ENCODE assay signal across 8 cellular contexts in the genomic region with DNA sequence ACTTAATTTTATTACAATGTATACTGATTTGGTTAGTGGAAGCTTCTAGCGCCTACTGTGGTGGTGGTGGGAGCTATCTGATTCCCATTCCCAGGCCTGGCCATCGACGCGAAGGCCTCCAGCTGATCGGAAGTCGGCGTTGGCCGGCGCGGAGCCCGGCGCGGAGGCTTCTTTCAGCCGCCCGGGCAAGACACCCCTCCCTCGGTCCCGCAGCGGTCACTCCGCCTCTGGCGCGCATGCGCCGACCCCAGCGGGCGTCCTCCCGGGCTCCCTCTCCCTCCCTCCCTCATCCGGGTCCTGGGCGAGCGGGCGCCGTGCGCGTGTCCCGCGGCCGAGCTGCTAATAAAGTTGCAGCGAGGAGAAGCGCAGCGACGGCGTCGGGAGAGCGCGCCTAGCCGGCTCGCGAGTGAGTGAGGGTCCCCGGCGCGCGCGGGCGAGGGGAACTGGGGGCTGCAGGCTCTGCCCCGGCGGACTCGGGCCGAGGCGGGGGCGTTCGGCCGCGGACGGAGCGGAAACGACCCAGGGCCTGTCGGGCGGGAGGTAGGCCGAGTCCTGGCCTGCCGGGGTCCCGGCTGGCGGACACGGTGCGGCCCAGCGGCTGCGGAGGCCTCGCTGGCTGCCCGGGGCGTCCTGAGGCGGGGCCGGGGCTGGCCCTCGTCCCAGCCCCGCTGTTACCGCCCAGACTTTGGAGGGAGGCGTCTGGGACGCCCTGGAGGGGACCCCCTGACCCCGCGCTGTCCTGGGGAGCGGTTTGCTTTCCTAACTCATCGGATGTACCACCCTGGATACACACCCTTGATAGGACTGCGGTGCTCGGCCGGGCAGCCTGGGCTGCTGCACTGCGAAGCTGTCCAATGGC. TPM values are rescaled to one million over a fixed set of nuclear protein-coding genes. Genes with fewer than 3 reads are reported as not detected.
A peak's percentile ranks its signal among the peaks of the same experiment; 100 is the strongest.
DNase-seq lines count a peak whose midpoint lies in the region; FAIRE-seq and TF ChIP-seq lines count a peak whose summit lies in the region.

TSS of gene SMAD5 (plus strand) at position 289 of the 859 bp plus-strand sequence. CDS start 20,916 bp downstream, outside the sequence.

- H2AFZ ChIP-seq in Loucy (ENCODE audit: low read length): peak within 1 kb of the TSS; percentile 89
- H2AFZ ChIP-seq in neuron (ENCODE audit: low read depth, low read length): peak within 1 kb of the TSS; percentile 92

- H3K27me3 ChIP-seq in Loucy (ENCODE audit: insufficient read depth, low read length, poor library complexity, severe bottlenecking): peaks cover 4% of the 10 kb centered on the region
- H3K27me3 ChIP-seq in SJSA1 (replicated peaks): 0 out of 2 replicates have a peak, but pooled peaks cover 4% of the 10 kb centered on the region
- H3K27me3 ChIP-seq in neuron (ENCODE audit: insufficient read depth, low read length): no peaks in the 10 kb centered on the region

- H3K4me3 ChIP-seq in Loucy (ENCODE audit: low read length, poor library complexity, severe bottlenecking): peak within 1 kb of the TSS; percentile 96
- H3K4me3 ChIP-seq in SJSA1: peak within 1 kb of the TSS; percentile 90
- peak within 1 kb of the TSS; percentile 73 for H3K4me3 ChIP-seq in neuron (ENCODE audit: low read length)

- peaks cover 46% of the 10 kb centered on the region for H4K20me1 ChIP-seq in Loucy (ENCODE audit: insufficient read depth, low read length, poor library complexity, severe bottlenecking)

- peaks cover 51% of the 10 kb centered on the region for H3K79me2 ChIP-seq in Loucy (ENCODE audit: insufficient read depth, low read length)

- peak within 1 kb of the TSS; percentile 68 for H3K4me2 ChIP-seq in Loucy (ENCODE audit: low read depth, low read length, poor library complexity, severe bottlenecking)

- TF ChIP-seq POLR2A in H54 (IDR thresholded peaks at IDR 0.05; ENCODE audit: low read depth, low read length): peak; percentile 85

- peak; percentile 91 for DNase-seq in G401 (ENCODE audit: low spot score)
- peak; percentile 97 for DNase-seq in H54 (ENCODE audit: insufficient read length, low spot score)
- peak; percentile 99 for DNase-seq in SJSA1 (ENCODE audit: low read depth in 1 of 2, low spot score in 2 of 2)
- DNase-seq in activated naive CD4-positive, alpha-beta T cell (lab: John Stamatoyannopoulos, UW): peak; percentile 7 to 39 (median 8)
- peak; percentile 92 for DNase-seq in foreskin melanocyte
- peak; percentile 92 for DNase-seq in stromal cell of bone marrow (ENCODE audit: low read depth)

- FAIRE-seq in H54 (lab: Jason Lieb, UNC): peak; percentile 65

- H3K9me3 ChIP-seq in Loucy (ENCODE audit: insufficient read depth, low read depth, low read length) (no peaks in the 10 kb centered on the region), SJSA1 (replicated peaks) (no peaks in the 10 kb centered on the region), neuron (ENCODE audit: low read length) (no peaks in the 10 kb centered on the region)

- peak within 1 kb of the TSS; percentile 76 for H3K27ac ChIP-seq in SJSA1

- no peak for TF ChIP-seq CTCF in Loucy (conservative IDR thresholded peaks at IDR 0.05; ENCODE audit: low read length)

- H3K36me3 ChIP-seq in Loucy (ENCODE audit: insufficient read depth, low read length) (no peaks in the 10 kb centered on the region), SJSA1 (peaks cover 13% of the 10 kb centered on the region), neuron (ENCODE audit: insufficient read depth, low read length) (no peaks in the 10 kb centered on the region)

- in situ Hi-C loops in G401 (cut with HindIII; ENCODE audit: low sequenced_read_pairs): no loop called here

- H3K9me2 ChIP-seq in Loucy (replicated peaks; ENCODE audit: low read depth, low read length): no peaks in the 10 kb centered on the region

- peaks cover 36% of the 10 kb centered on the region for H3K4me1 ChIP-seq in Loucy (ENCODE audit: insufficient read depth, low read length, poor library complexity, severe bottlenecking)
- H3K4me1 ChIP-seq in SJSA1 (replicated peaks): peaks cover 18% of the 10 kb centered on the region
- peaks cover 20% of the 10 kb centered on the region for H3K4me1 ChIP-seq in neuron (ENCODE audit: insufficient read depth, low read length)

- no peaks in the 10 kb centered on the region for H3F3A ChIP-seq in Loucy (ENCODE audit: low read depth)

- H3K9ac ChIP-seq in Loucy (ENCODE audit: low read depth, low read length, poor library complexity, severe bottlenecking): peak within 1 kb of the TSS; percentile 91

RNA-seq across cellular contexts. Expression of gene SMAD5, which starts in this region (rescaled TPM):
- 28.9 and 42.3 TPM in 2 replicates for total RNA-seq in G401 (2014; rRNA removed; shearing (Covaris generic))
- 93.6 and 179 TPM in 2 replicates for total RNA-seq in SJSA1 (2014; rRNA removed; shearing (Covaris generic))

Comparison
In these comparisons a context has a peak if more than half of its experiments do, and no peak if none do; other contexts are left out.
1. Peak in every context shown above with its lines: DNase-seq, H3K4me3 ChIP-seq and H3K27ac ChIP-seq.
2. DNase-seq: peak in every context shown above with its lines; median percentile 99 in SJSA1; 97 in H54; 92 in foreskin melanocyte; 92 in stromal cell of bone marrow; 91 in G401; 8 in activated naive CD4-positive, alpha-beta T cell.